Comparison of ENCODE assay signal across 12 cellular contexts in the genomic region with DNA sequence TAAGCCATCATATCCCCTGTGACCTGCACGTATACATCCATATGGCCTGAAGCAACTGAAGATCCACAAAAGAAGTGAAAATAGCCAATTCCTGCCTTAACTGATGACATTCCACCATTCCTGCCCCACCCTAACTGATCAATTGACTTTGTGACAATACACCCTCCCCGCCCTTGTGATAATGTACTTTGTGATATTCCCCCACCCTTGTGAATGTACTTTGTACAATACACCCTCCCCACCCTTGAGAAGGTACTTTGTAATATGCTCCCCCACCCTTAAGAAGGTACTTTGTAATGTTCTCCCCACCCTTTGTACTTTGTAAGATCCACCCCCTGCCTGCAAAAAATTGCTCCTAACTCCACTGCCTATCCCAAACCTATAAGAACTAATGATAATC. TPM values are rescaled to one million over a fixed set of nuclear protein-coding genes. Genes with fewer than 3 reads are reported as not detected.
"Had no signal": no experiment of that assay in that cellular context is flagged by ENCODE, and none has a peak within 500 bp of the region (broad histone marks: within the 10 kb centered on the region; RNA-seq: fewer than 3 reads in every experiment).

No MANE protein-coding gene starts in this region.

RNA-seq across cellular contexts. Expression of a gene that starts 29.2 kb away (rescaled TPM):
- polyA plus RNA-seq: immature natural killer cell had no signal

RNA-seq across cellular contexts. Expression of a gene that starts 49.3 kb away (rescaled TPM):
- total RNA-seq: kidney epithelial cell, left cardiac atrium, left ventricle myocardium inferior, left ventricle myocardium superior, lung microvascular endothelial cell, mesenteric fat pad, mesothelial cell of epicardium, mononuclear cell, myocyte had no signal
- polyA plus RNA-seq: immature natural killer cell, keratinocyte, mammary epithelial cell had no signal
